ENCODE assay signal across 8 cellular contexts in the genomic region with DNA sequence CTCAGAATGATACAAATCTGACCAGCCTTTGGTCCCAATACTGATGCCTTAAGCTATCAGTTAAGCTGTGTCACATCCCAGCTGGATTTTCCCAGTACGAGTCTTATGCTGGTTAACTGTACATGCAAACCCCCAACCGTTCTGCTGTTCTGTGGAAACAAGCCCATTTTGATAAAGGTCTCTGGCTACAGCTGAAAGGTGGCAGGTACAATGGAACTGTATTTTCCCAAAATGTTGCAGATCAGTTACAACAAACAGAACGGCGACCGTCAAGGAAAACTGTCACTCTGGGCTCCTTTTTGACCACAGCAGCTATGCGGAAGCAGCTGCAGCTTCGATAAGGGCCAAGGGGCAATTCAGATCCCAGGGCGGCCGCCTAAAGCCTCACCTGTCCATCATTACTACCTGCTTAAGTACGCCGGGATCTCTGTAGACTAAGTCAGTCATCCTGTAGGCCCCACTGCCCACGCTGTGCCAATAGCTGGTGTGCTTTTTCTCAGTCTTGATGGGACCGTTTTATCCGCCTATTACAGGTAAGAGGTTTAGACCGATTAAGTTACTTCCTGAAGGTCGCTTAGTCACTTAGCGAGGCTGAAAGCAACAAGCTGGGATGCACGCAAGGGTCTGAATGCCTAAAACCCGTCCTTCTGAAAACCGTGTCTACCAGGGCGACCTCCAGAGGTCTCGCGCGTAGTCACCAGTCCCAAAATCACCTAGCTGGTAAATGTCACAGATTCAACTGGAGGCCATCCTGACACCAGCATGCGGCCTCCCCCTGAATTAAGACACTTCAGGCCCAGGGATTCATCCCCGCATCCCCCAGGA. TPM values are rescaled to one million over a fixed set of nuclear protein-coding genes. Genes with fewer than 3 reads are reported as not detected.
DNase-seq lines count a peak whose midpoint lies in the region; ATAC-seq and TF ChIP-seq lines count a peak whose summit lies in the region.

No MANE protein-coding gene starts in this region.

- H3K27ac ChIP-seq in CD8-positive, alpha-beta T cell (ENCODE audit: low read depth, low read length): peak overlapping the region; percentile 88
- H3K27ac ChIP-seq in SK-N-MC: peak overlapping the region; percentile 75

- peaks cover 47% of the 10 kb centered on the region for H3K36me3 Mint-ChIP-seq in CD8-positive, alpha-beta T cell

- peak overlapping the region; percentile 88 for H3K4me3 ChIP-seq in CD8-positive, alpha-beta T cell (ENCODE audit: low read depth, low read length)
- H3K4me3 ChIP-seq in SK-N-MC: peak overlapping the region; percentile 92

- peaks cover 37% of the 10 kb centered on the region for H3K4me1 Mint-ChIP-seq in CD8-positive, alpha-beta T cell (ENCODE audit: low read depth)

- TF ChIP-seq CTCF in CD8-positive, alpha-beta T cell (IDR thresholded peaks at IDR 0.05): peak; percentile 43

- in situ Hi-C loops in ACHN (cut with HindIII; ENCODE audit: low pct_ligation_motif_present, low pct_unique_long_range_greater_than_20kb, low sequenced_read_pairs): no loop called here

- no peaks in the 10 kb centered on the region for H3K27me3 Mint-ChIP-seq in CD8-positive, alpha-beta T cell (ENCODE audit: low read depth)

- peak overlapping the region; percentile 99 for H3K4me3 Mint-ChIP-seq in CD8-positive, alpha-beta T cell

- DNase-seq in CD8-positive, alpha-beta T cell: peak in 5 of 7 experiments; percentile 37 to 70 (median 58)
- no peak for DNase-seq in SK-N-MC (ENCODE audit: low read depth, low spot score)
- peak; percentile 67 for DNase-seq in astrocyte of the hippocampus (ENCODE audit: low read depth, low spot score)
- peak; percentile 56 for DNase-seq in iPS-NIHi7 (ENCODE audit: extremely low spot score)
- peak; percentile 61 for DNase-seq in stimulated activated CD4-positive, alpha-beta T cell treated with anti-CD3 and anti-CD28 coated beads, Interleukin-12 subunit alpha, Interleukin-12 subunit beta, amount 100 ng/mL, for 4 hours
- DNase-seq in ACHN: no peak

- ATAC-seq in CD8-positive, alpha-beta T cell: peak; percentile 62
- ATAC-seq in GM19035 (IDR thresholded peaks at IDR 0.05; ENCODE audit: unreplicated experiment) (peak; percentile 20), HG03565 (IDR thresholded peaks at IDR 0.05; ENCODE audit: unreplicated experiment) (peak; percentile 5)

- peaks cover 24% of the 10 kb centered on the region for H3K4me1 ChIP-seq in CD8-positive, alpha-beta T cell (ENCODE audit: insufficient read depth, low read length)

- peak overlapping the region; percentile 97 for H3K27ac Mint-ChIP-seq in CD8-positive, alpha-beta T cell

- peak overlapping the region; percentile 97 for H3K9ac ChIP-seq in SK-N-MC (ENCODE audit: insufficient read length)

- H3K36me3 ChIP-seq in CD8-positive, alpha-beta T cell (ENCODE audit: insufficient read depth, low read length): peaks cover 25% of the 10 kb centered on the region
- H3K36me3 ChIP-seq in SK-N-MC (ENCODE audit: insufficient read depth, low read length): peaks cover 45% of the 10 kb centered on the region

- CTCF ChIA-PET in CD8-positive, alpha-beta T cell (lab: Charles Lee): interaction anchor here (0.5 to 3.5 kb wide), 20 partner anchors 10 to 326 kb away, joined by 3 to 21 read pairs (median 4); partner anchors contain the start of genes TAF12 and TRNAU1AP

- POLR2A ChIA-PET in CD8-positive, alpha-beta T cell (lab: Charles Lee): interaction anchor here (0.8 to 4.5 kb wide), 38 partner anchors 10 to 601 kb away, joined by 3 to 72 read pairs (median 8); partner anchors contain the start of genes ATP5IF1, EPB41, GMEB1 and MED18

- H3K9me3 ChIP-seq in CD8-positive, alpha-beta T cell (ENCODE audit: low read length): no peaks in the 10 kb centered on the region
- no peaks in the 10 kb centered on the region for H3K9me3 ChIP-seq in SK-N-MC (ENCODE audit: low read depth, low read length)

- H3K9me3 Mint-ChIP-seq in CD8-positive, alpha-beta T cell: no peaks in the 10 kb centered on the region

- no peaks in the 10 kb centered on the region for H3K27me3 ChIP-seq in CD8-positive, alpha-beta T cell (ENCODE audit: insufficient read depth, low read length)

- intact Hi-C loops in CD8-positive, alpha-beta T cell (cut with DNase I, micrococcal nuclease): loop anchor here (1.0 to 5.0 kb wide), 11 partner anchors 28 to 346 kb away; partner anchors contain the start of genes RNU11 (in 2 of the 2), TAF12 (in 2 of the 2), TRNAU1AP (in 2 of the 2) and PHACTR4 (in 1 of the 2)

RNA-seq across cellular contexts. Expression of gene RAB42, which starts 11.1 kb away (rescaled TPM):
- total RNA-seq in CD8-positive, alpha-beta T cell: not detected

RNA-seq across cellular contexts. Expression of gene TRNAU1AP, which starts 28.0 kb away (rescaled TPM):
- 10 to 100 TPM; 20.5 to 25.7 TPM for total RNA-seq in CD8-positive, alpha-beta T cell

Comparison
In these comparisons a context has a peak if more than half of its experiments do, and no peak if none do; other contexts are left out.
1. ATAC-seq: peak in every context shown above with its lines; median percentile 62 in CD8-positive, alpha-beta T cell; 20 in GM19035; 5 in HG03565.
2. DNase-seq: peak in CD8-positive, alpha-beta T cell (5 of 7), astrocyte of the hippocampus (single experiment), iPS-NIHi7 (single experiment) and stimulated activated CD4-positive, alpha-beta T cell treated with anti-CD3 and anti-CD28 coated beads, Interleukin-12 subunit alpha, Interleukin-12 subunit beta, amount 100 ng/mL, for 4 hours (single experiment); none in SK-N-MC (single experiment) and ACHN (single experiment).